ENCODE assay signal across 8 cellular contexts in genomic region chr12:57520008-57520726, GRCh38. TPM values are rescaled to one million over a fixed set of nuclear protein-coding genes. Genes with fewer than 3 reads are reported as not detected.
DNase-seq lines count a peak whose midpoint lies in the region; ATAC-seq lines count a peak whose summit lies in the region.

Gene DDIT3, minus strand, starts transcription at chr12:57520514. Its CDS starts 3,108 bp downstream, at chr12:57517406.

- peak; percentile 52 for ATAC-seq in HG03439 (IDR thresholded peaks at IDR 0.05; ENCODE audit: unreplicated experiment)

- peak; percentile 97 for DNase-seq in AG20443 (ENCODE audit: low spot score)
- peak; percentile 91 for DNase-seq in GM19238 (ENCODE audit: insufficient read length, low spot score)
- DNase-seq in NCI-H510A treated with DMSO at 0.1 percent for 48 hours (lab: John Stamatoyannopoulos, UW) = peak; percentile 98
- DNase-seq in activated CD4-positive, alpha-beta T cell treated with anti-CD3 and anti-CD28 coated beads for 1 hour = peak; percentile 100
- peak; percentile 99 for DNase-seq in cerebellum (ENCODE audit: low spot score)
- peak; percentile 97 for DNase-seq in kidney glomerular epithelial cell (lab: John Stamatoyannopoulos, UW)
- DNase-seq in stimulated activated CD4-positive, alpha-beta T cell treated with anti-CD3 and anti-CD28 coated beads, Interleukin-15, amount 100 ng/mL, for 48 hours (ENCODE audit: low read depth in 2 of 2) = peak; percentile 99 to 100

RNA-seq across cellular contexts. Expression of gene DDIT3, which starts in this region (rescaled TPM):
- total RNA-seq in cerebellum = 6.7 TPM

Comparison
In these comparisons a context has a peak if more than half of its experiments do, and no peak if none do; other contexts are left out.
1. Peak in every context shown above with its lines: DNase-seq and ATAC-seq.